Comparison of ENCODE assay signal across 1 cellular context in genomic region chr1:87089070-87089736, GRCh38.
TF ChIP-seq lines count a peak whose summit lies in the region.

No MANE protein-coding gene starts in this region.

TF ChIP-seq in HepG2, 621 proteins besides CTCF, POLR2A, EP300 and RAD21 (continued from another document):
- TF ChIP-seq PRDM10 (CRISPR knock-in tag; IDR thresholded peaks at IDR 0.05; ENCODE audit: low read depth) (no peak), ZNF781 (CRISPR knock-in tag; IDR thresholded peaks at IDR 0.05; ENCODE audit: borderline replicate concordance, not compliant biosample characterization) (no peak), KLF12 (CRISPR knock-in tag; IDR thresholded peaks at IDR 0.05; ENCODE audit: borderline replicate concordance) (no peak), ZNF670 (CRISPR knock-in tag; IDR thresholded peaks at IDR 0.05; ENCODE audit: borderline replicate concordance) (no peak), SNRNP70 (IDR thresholded peaks at IDR 0.05; ENCODE audit: low read depth, low read length) (no peak), ZNF770 (CRISPR knock-in tag; IDR thresholded peaks at IDR 0.05) (no peak)
TF ChIP-seq in HepG2: peak in this region for 2.
